ENCODE assay signal across 8 cellular contexts in genomic region chr15:73982251-73982962, GRCh38. TPM values are rescaled to one million over a fixed set of nuclear protein-coding genes. Genes with fewer than 3 reads are reported as not detected.
DNase-seq lines count a peak whose midpoint lies in the region; ATAC-seq and TF ChIP-seq lines count a peak whose summit lies in the region.

No MANE protein-coding gene starts in this region.

- H3K4me1 ChIP-seq in foreskin keratinocyte = peaks cover 27% of the 10 kb centered on the region

- H3K27me3 ChIP-seq in foreskin keratinocyte (no peaks in the 10 kb centered on the region), H7 (ENCODE audit: control insufficient read depth, insufficient read depth, low read length) (no peaks in the 10 kb centered on the region)

- H3K36me3 ChIP-seq in H7 (replicated peaks; ENCODE audit: control insufficient read depth, insufficient read depth, low read length) = no peaks in the 10 kb centered on the region

- TF ChIP-seq CTCF in foreskin keratinocyte (conservative IDR thresholded peaks at IDR 0.05) = no peak

- peak overlapping the region; percentile 92 for H3K27ac ChIP-seq in foreskin keratinocyte

- no peak overlapping the region for H3K4me3 ChIP-seq in H7 (ENCODE audit: insufficient read depth, low read depth, low read length)

- DNase-seq in AML-193 (lab: John Stamatoyannopoulos, UW) = peak; percentile 40 to 47
- peak; percentile 52 to 60 for DNase-seq in activated CD4-positive, alpha-beta T cell treated with anti-CD3 and anti-CD28 coated beads, Interleukin-2, amount 50 U/mL, for 48 hours
- DNase-seq in foreskin keratinocyte = peak; percentile 68 to 77
- peak; percentile 97 for DNase-seq in posterior vena cava (ENCODE audit: low spot score)
- DNase-seq in SIG-M5 treated with dmso at 0.1 percent for 504 hours (lab: John Stamatoyannopoulos, UW; ENCODE audit: unreplicated experiment) = no peak
- no peak for DNase-seq in H7

- intact Hi-C loops in posterior vena cava (cut with DNase I) = loop anchor here in 1 of 2 donors (10.0 kb wide), 1 partner anchor 332 kb away; no protein-coding TSS in a partner anchor

- peak; percentile 63 for ATAC-seq in HG02678 (IDR thresholded peaks at IDR 0.05; ENCODE audit: unreplicated experiment)
- peak; percentile 72 for ATAC-seq in foreskin keratinocyte
- ATAC-seq in HG02759 (IDR thresholded peaks at IDR 0.05; ENCODE audit: unreplicated experiment) = no peak

RNA-seq across cellular contexts. Expression of gene STOML1, which starts 9.7 kb away (rescaled TPM):
- 15.7 and 18.3 TPM in 2 replicates for total RNA-seq in foreskin keratinocyte
- polyA plus RNA-seq in foreskin keratinocyte = 17.4 and 19.2 TPM in 2 replicates
- total RNA-seq in posterior vena cava = 10 to 100 TPM; 17.3 to 20.1 TPM
- 10.5 and 13.6 TPM in 2 replicates for total RNA-seq in H7 (2014; rRNA removed; shearing (Covaris generic))

RNA-seq across cellular contexts. Expression of gene PML, which starts 12.1 kb away (rescaled TPM):
- total RNA-seq in foreskin keratinocyte (81.5 and 92.6 TPM in 2 replicates), posterior vena cava (10 to 100 TPM; 49.2 to 50.7 TPM)
- polyA plus RNA-seq in foreskin keratinocyte = 88.0 and 91.4 TPM in 2 replicates
- total RNA-seq in H7 (2014; rRNA removed; shearing (Covaris generic)) = 23.2 and 24.9 TPM in 2 replicates

RNA-seq across cellular contexts. Expression of gene LOXL1, which starts 56.1 kb away (rescaled TPM):
- total RNA-seq in foreskin keratinocyte (8.1 and 13.3 TPM in 2 replicates), posterior vena cava (100 to 1,000 TPM in 1 of 2 donors, 10 to 100 TPM in 1; 94.6 to 110 TPM)
- polyA plus RNA-seq in foreskin keratinocyte = 9.7 and 14.9 TPM in 2 replicates
- total RNA-seq in H7 (2014; rRNA removed; shearing (Covaris generic)) = 11.8 and 18.4 TPM in 2 replicates

Comparison
In these comparisons a context has a peak if more than half of its experiments do, and no peak if none do; other contexts are left out.
1. DNase-seq: peak in AML-193 (2 of 2), activated CD4-positive, alpha-beta T cell treated with anti-CD3 and anti-CD28 coated beads, Interleukin-2, amount 50 U/mL, for 48 hours (2 of 2), foreskin keratinocyte (2 of 2) and posterior vena cava (single experiment); none in SIG-M5 treated with dmso at 0.1 percent for 504 hours (single experiment) and H7 (single experiment).